In genomic region chr19:35088514-35088913, GRCh38 we compare ENCODE assay signal across 11 cellular contexts. TPM values are rescaled to one million over a fixed set of nuclear protein-coding genes. Genes with fewer than 3 reads are reported as not detected.
A peak's percentile ranks its signal among the peaks of the same experiment; 100 is the strongest.
DNase-seq lines count a peak whose midpoint lies in the region; ATAC-seq and TF ChIP-seq lines count a peak whose summit lies in the region.
"Had no signal": no experiment of that assay in that cellular context is flagged by ENCODE, and none has a peak within 500 bp of the region (broad histone marks: within the 10 kb centered on the region; RNA-seq: fewer than 3 reads in every experiment).

No MANE protein-coding gene starts in this region.

- no peak overlapping the region for H3K27ac Mint-ChIP-seq in mesothelial cell of epicardium

- no peaks in the 10 kb centered on the region for H3K36me3 ChIP-seq in GM23248 (ENCODE audit: low read depth)
- H3K36me3 ChIP-seq in SJSA1, result no peaks in the 10 kb centered on the region

- no peak for TF ChIP-seq CTCF in mesothelial cell of epicardium (IDR thresholded peaks at IDR 0.05; ENCODE audit: unreplicated experiment)

- DNase-seq in GM23248 (peak; percentile 95), SJSA1 (ENCODE audit: low read depth in 1 of 2, low spot score in 2 of 2) (peak; percentile 88 to 93), fibroblast of peridontal ligament (ENCODE audit: extremely low read depth) (peak; percentile 78), skeletal muscle cell (ENCODE audit: low read depth) (peak; percentile 59), mesothelial cell of epicardium (ENCODE audit: low spot score in 2 of 2, unreplicated experiment in 2 of 2) (no peak)
- DNase-seq: central memory CD4-positive, alpha-beta T cell; NCI-H1092 treated with DMSO at 0.1 percent for 48 hours had no signal

- ATAC-seq in GM21390 (IDR thresholded peaks at IDR 0.05; ENCODE audit: unreplicated experiment) (no peak), GM18868 (IDR thresholded peaks at IDR 0.05; ENCODE audit: unreplicated experiment) (no peak)
- ATAC-seq in activated CD4-positive, CD25-positive, alpha-beta regulatory T cell treated with anti-CD3 and anti-CD28 coated beads, Interleukin-2, amount 50 U/mL, for 24 hours, result no peak

- H3K9me3 ChIP-seq in GM23248 (ENCODE audit: low read depth) (no peaks in the 10 kb centered on the region), SJSA1 (replicated peaks) (no peaks in the 10 kb centered on the region)

- H3K4me2 ChIP-seq in GM23248 (ENCODE audit: unreplicated experiment), result no peak overlapping the region

- H2AFZ ChIP-seq in GM23248, result no peak overlapping the region
- H2AFZ ChIP-seq: parathyroid adenoma had no signal

- H3K27ac ChIP-seq in GM23248, result peak overlapping the region; percentile 52
- peak overlapping the region; percentile 52 for H3K27ac ChIP-seq in SJSA1
- H3K27ac ChIP-seq: parathyroid adenoma had no signal

- H3K4me3 ChIP-seq in GM23248 (no peak overlapping the region), SJSA1 (no peak overlapping the region), skeletal muscle cell (ENCODE audit: low read depth, low read length) (no peak overlapping the region)

- no peaks in the 10 kb centered on the region for H3K9me2 ChIP-seq in GM23248 (ENCODE audit: insufficient read depth)

- no peak overlapping the region for H3K9ac ChIP-seq in GM23248
- H3K9ac ChIP-seq: parathyroid adenoma had no signal

- peaks cover 8% of the 10 kb centered on the region for H3F3A ChIP-seq in GM23248 (ENCODE audit: insufficient read depth)

- no peaks in the 10 kb centered on the region for H3K36me3 Mint-ChIP-seq in mesothelial cell of epicardium

- H3K4me1 ChIP-seq in GM23248 (ENCODE audit: insufficient read depth), result peaks cover 15% of the 10 kb centered on the region
- peaks cover 17% of the 10 kb centered on the region for H3K4me1 ChIP-seq in SJSA1 (replicated peaks)
- H3K4me1 ChIP-seq: parathyroid adenoma had no signal

- H3K9me3 Mint-ChIP-seq in mesothelial cell of epicardium, result no peaks in the 10 kb centered on the region

- no peak overlapping the region for H3K4me3 Mint-ChIP-seq in mesothelial cell of epicardium

- in situ Hi-C loops in GM23248 (cut with MboI), result no loop called here

- H3K27me3 ChIP-seq in GM23248 (replicated peaks; ENCODE audit: insufficient read depth) (no peaks in the 10 kb centered on the region), SJSA1 (replicated peaks) (no peaks in the 10 kb centered on the region)

- no peaks in the 10 kb centered on the region for H3K27me3 Mint-ChIP-seq in mesothelial cell of epicardium (ENCODE audit: low read depth)

- 12 to 15% methylated on average over 4 of the region's 4 CpGs for WGBS in GM23248 (ENCODE audit: low coverage in 1 of 2, low lambda C conversion rate in 2 of 2, missing lambda C conversion rate in 2 of 2), 2 experiments

- H3K79me2 ChIP-seq in GM23248 (ENCODE audit: insufficient read depth), result no peaks in the 10 kb centered on the region
- H3K79me2 ChIP-seq: parathyroid adenoma had no signal

- no peaks in the 10 kb centered on the region for H4K20me1 ChIP-seq in GM23248 (ENCODE audit: insufficient read depth)

- H3K4me1 Mint-ChIP-seq in mesothelial cell of epicardium, result peaks cover 6% of the 10 kb centered on the region

RNA-seq across cellular contexts. Expression of gene FXYD3, which starts 27.1 kb away (rescaled TPM):
- total RNA-seq in GM23248 (2014; rRNA removed; shearing (Covaris generic)), result not detected in 2 replicates
- not detected in 2 replicates for polyA plus RNA-seq in GM23248 (2016; fragmentation: Nextera tagmentation; extraction: Ambion mirVana)
- not detected in 2 replicates for total RNA-seq in SJSA1 (2014; rRNA removed; shearing (Covaris generic))
- 5.5 to 8.3 TPM (median 6.6 TPM) in 3 replicates for total RNA-seq in mesothelial cell of epicardium

RNA-seq across cellular contexts. Expression of gene LGI4, which starts 46.3 kb away (rescaled TPM):
- total RNA-seq in GM23248 (2014; rRNA removed; shearing (Covaris generic)), result 0.86 TPM in 1 of 2 replicates, not detected in the other
- 0.06 and 0.49 TPM in 2 replicates for polyA plus RNA-seq in GM23248 (2016; fragmentation: Nextera tagmentation; extraction: Ambion mirVana)
- not detected in 2 replicates for total RNA-seq in SJSA1 (2014; rRNA removed; shearing (Covaris generic))
- total RNA-seq in mesothelial cell of epicardium, result 1.1 to 2.0 TPM (median 1.4 TPM) in 3 replicates

RNA-seq across cellular contexts. Expression of gene HPN, which starts 47.0 kb away (rescaled TPM):
- not detected in 2 replicates for total RNA-seq in GM23248 (2014; rRNA removed; shearing (Covaris generic))
- not detected in 2 replicates for polyA plus RNA-seq in GM23248 (2016; fragmentation: Nextera tagmentation; extraction: Ambion mirVana)
- total RNA-seq in SJSA1 (2014; rRNA removed; shearing (Covaris generic)), result not detected in 2 replicates
- 20.3 to 22.9 TPM (median 21.3 TPM) in 3 replicates for total RNA-seq in mesothelial cell of epicardium

RNA-seq across cellular contexts. Expression of gene FXYD1, which starts 50.1 kb away (rescaled TPM):
- total RNA-seq in GM23248 (2014; rRNA removed; shearing (Covaris generic)), result 0.43 TPM in 1 of 2 replicates, not detected in the other
- 1.2 and 1.9 TPM in 2 replicates for polyA plus RNA-seq in GM23248 (2016; fragmentation: Nextera tagmentation; extraction: Ambion mirVana)
- total RNA-seq in SJSA1 (2014; rRNA removed; shearing (Covaris generic)), result not detected in 2 replicates
- total RNA-seq in mesothelial cell of epicardium, result 2.8 to 4.3 TPM (median 3.6 TPM) in 3 replicates

RNA-seq across cellular contexts. Expression of gene FXYD7, which starts 54.5 kb away (rescaled TPM):
- not detected in 2 replicates for total RNA-seq in GM23248 (2014; rRNA removed; shearing (Covaris generic))
- polyA plus RNA-seq in GM23248 (2016; fragmentation: Nextera tagmentation; extraction: Ambion mirVana), result not detected in 2 replicates
- total RNA-seq in SJSA1 (2014; rRNA removed; shearing (Covaris generic)), result not detected in 2 replicates
- 0.41 to 1.3 TPM (median 0.69 TPM) in 3 replicates for total RNA-seq in mesothelial cell of epicardium

Comparison
In these comparisons a context has a peak if more than half of its experiments do, and no peak if none do; other contexts are left out.
1. DNase-seq: peak in GM23248 (single experiment), SJSA1 (2 of 2), fibroblast of peridontal ligament (single experiment) and skeletal muscle cell (single experiment); none in mesothelial cell of epicardium (0 of 2).
2. RNA of gene HPN, which starts 47.0 kb away (total RNA-seq): 20.3 to 22.9 TPM in mesothelial cell of epicardium; not detected in GM23248 and not detected in SJSA1; every median in the first group is over 10 times any median in the second.